21 cellular contexts compared by ENCODE assay signal in genomic region chr12:20188930-20189653, GRCh38.
DNase-seq lines count a peak whose midpoint lies in the region; ATAC-seq and TF ChIP-seq lines count a peak whose summit lies in the region.
"Had no signal": no experiment of that assay in that cellular context is flagged by ENCODE, and none has a peak within 500 bp of the region (broad histone marks: within the 10 kb centered on the region; RNA-seq: fewer than 3 reads in every experiment).

No MANE protein-coding gene starts in this region.

- H3K36me3 ChIP-seq in right atrium auricular region (no peaks in the 10 kb centered on the region), upper lobe of left lung (no peaks in the 10 kb centered on the region), PC-9 (ENCODE audit: low read depth) (no peaks in the 10 kb centered on the region)
- H3K36me3 ChIP-seq: adrenal gland, gastrocnemius medialis, suprapubic skin had no signal

- no peaks in the 10 kb centered on the region for H3K9me3 ChIP-seq in right atrium auricular region
- H3K9me3 ChIP-seq in upper lobe of left lung = no peaks in the 10 kb centered on the region
- no peaks in the 10 kb centered on the region for H3K9me3 ChIP-seq in PC-9 (ENCODE audit: insufficient read depth, low read depth)
- H3K9me3 ChIP-seq: adrenal gland, gastrocnemius medialis, suprapubic skin had no signal

- H3K27me3 ChIP-seq in right atrium auricular region (no peaks in the 10 kb centered on the region), upper lobe of left lung (no peaks in the 10 kb centered on the region), PC-9 (ENCODE audit: insufficient read depth, low read depth) (no peaks in the 10 kb centered on the region)
- H3K27me3 ChIP-seq: adrenal gland, dorsolateral prefrontal cortex, gastrocnemius medialis, suprapubic skin had no signal

- H2AFZ ChIP-seq in PC-9 = no peak overlapping the region

- no peak for TF ChIP-seq CTCF in right atrium auricular region (IDR thresholded peaks at IDR 0.05)
- TF ChIP-seq CTCF in fibroblast of villous mesenchyme (IDR thresholded peaks at IDR 0.05; ENCODE audit: insufficient read depth, low read depth, low read length) = no peak
- TF ChIP-seq CTCF in upper lobe of left lung (IDR thresholded peaks at IDR 0.05) = no peak
- TF ChIP-seq CTCF in PC-9 (conservative IDR thresholded peaks at IDR 0.05) = no peak

- H3K4me1 ChIP-seq in right atrium auricular region = no peaks in the 10 kb centered on the region
- H3K4me1 ChIP-seq in upper lobe of left lung = peaks cover 0 to 5% (median 0%) of the 10 kb centered on the region in 4 donors
- H3K4me1 ChIP-seq in PC-9 (replicated peaks; ENCODE audit: insufficient read depth) = no peaks in the 10 kb centered on the region
- H3K4me1 ChIP-seq: adrenal gland, gastrocnemius medialis, suprapubic skin had no signal

- TF ChIP-seq EP300 in upper lobe of left lung (IDR thresholded peaks at IDR 0.05) = no peak

- no peaks in the 10 kb centered on the region for H4K20me1 ChIP-seq in PC-9 (ENCODE audit: insufficient read depth)

- no peak for TF ChIP-seq POLR2A in upper lobe of left lung (IDR thresholded peaks at IDR 0.05)

- no peak overlapping the region for H3K4me2 ChIP-seq in PC-9

- DNase-seq in Right ventricle myocardium superior (no peak), right atrium auricular region (ENCODE audit: low spot score) (no peak), fibroblast of villous mesenchyme (ENCODE audit: low read depth) (peak; percentile 28), myocyte (ENCODE audit: low read depth) (peak; percentile 31), upper lobe of left lung (peak in 1 of 2 donors; percentile 37), PC-9 (no peak)
- DNase-seq in stimulated activated CD8-positive, alpha-beta memory T cell treated with anti-CD3 and anti-CD28 coated beads, Interleukin-4, amount 100 ng/mL, for 48 hours = no peak
- DNase-seq: activated CD4-positive, alpha-beta T cell treated with anti-CD3 and anti-CD28 coated beads, Interleukin-2, amount 10 ng/mL, durations not matched to agents 7 days and 5 days; activated CD8-positive, alpha-beta memory T cell treated with anti-CD3 and anti-CD28 coated beads, Interleukin-2, amount 50 U/mL, for 4 hours; activated gamma-delta T cell; dorsolateral prefrontal cortex; erythroblast; gastrocnemius medialis; H7; NCI-H1436; NCI-H2171; NCI-H526 treated with DMSO at 0.1 percent for 48 hours; SHP77 treated with DMSO at 0.1 percent for 48 hours had no signal

- POLR2A ChIA-PET in PC-9 (lab: Charles Lee; ENCODE audit: unreplicated experiment) = no interaction called here

- BruUV-seq in PC-9 (replicated peaks; lab: Mats Ljungman, UMichigan) = no TSS peak

- no peaks in the 10 kb centered on the region for H3K9me2 ChIP-seq in PC-9 (ENCODE audit: insufficient read depth)

- no peaks in the 10 kb centered on the region for H3K79me2 ChIP-seq in PC-9 (ENCODE audit: low read depth)

- intact Hi-C loops in Right ventricle myocardium superior (cut with DNase I) = no loop called here
- intact Hi-C loops in PC-9 (cut with micrococcal nuclease; ENCODE audit: unreplicated experiment) = no loop called here

- ATAC-seq in Right ventricle myocardium superior (ENCODE audit: poor library complexity) (peak; percentile 50), upper lobe of left lung (ENCODE audit: low FRiP score in 2 of 2) (peak; percentile 55 to 71), HG02885 (IDR thresholded peaks at IDR 0.05; ENCODE audit: poor library complexity, unreplicated experiment) (no peak)
- ATAC-seq: gastrocnemius medialis had no signal

- H3F3A ChIP-seq in PC-9 (ENCODE audit: insufficient read depth, low read depth) = no peaks in the 10 kb centered on the region

- WGBS in upper lobe of left lung, 2 donors = 66 to 69% methylated on average over 5 of the region's 5 CpGs

- no peak overlapping the region for H3K4me3 ChIP-seq in right atrium auricular region
- no peak overlapping the region for H3K4me3 ChIP-seq in fibroblast of villous mesenchyme (ENCODE audit: low read depth, low read length)
- H3K4me3 ChIP-seq in upper lobe of left lung = no peak overlapping the region
- H3K4me3 ChIP-seq in PC-9 = no peak overlapping the region
- H3K4me3 ChIP-seq: adrenal gland, dorsolateral prefrontal cortex, gastrocnemius medialis, suprapubic skin had no signal

- no peak overlapping the region for H3K27ac ChIP-seq in right atrium auricular region
- H3K27ac ChIP-seq in upper lobe of left lung = no peak overlapping the region
- H3K27ac ChIP-seq in PC-9 = no peak overlapping the region
- H3K27ac ChIP-seq: adrenal gland, dorsolateral prefrontal cortex, gastrocnemius medialis, suprapubic skin had no signal

- CTCF ChIA-PET in PC-9 (lab: Charles Lee) = interaction anchor here (0.6 kb wide), 1 partner anchor 43 kb away, joined by 4 read pairs; no protein-coding TSS in a partner anchor

Comparison
In these comparisons a context has a peak if more than half of its experiments do, and no peak if none do; other contexts are left out.
1. DNase-seq: peak in fibroblast of villous mesenchyme (single experiment) and myocyte (single experiment); none in Right ventricle myocardium superior (single experiment), right atrium auricular region (single experiment), PC-9 (0 of 2) and stimulated activated CD8-positive, alpha-beta memory T cell treated with anti-CD3 and anti-CD28 coated beads, Interleukin-4, amount 100 ng/mL, for 48 hours (single experiment).